18 cellular contexts compared by ENCODE assay signal in genomic region chr1:186234976-186235686, GRCh38.
DNase-seq lines count a peak whose midpoint lies in the region; ATAC-seq, FAIRE-seq and TF ChIP-seq lines count a peak whose summit lies in the region.
"Had no signal": no experiment of that assay in that cellular context is flagged by ENCODE, and none has a peak within 500 bp of the region (broad histone marks: within the 10 kb centered on the region; RNA-seq: fewer than 3 reads in every experiment).

No MANE protein-coding gene starts in this region.

- CTCF ChIA-PET in A549 (lab: Yijun Ruan, JAX) (interaction anchor here (1.3 to 1.4 kb wide), 2 partner anchors 8 to 21 kb away, joined by 3 to 6 read pairs; no protein-coding TSS in a partner anchor), PC-3 (lab: Charles Lee) (no interaction called here)

- no peak for FAIRE-seq in A549 (lab: Jason Lieb, UNC)
- FAIRE-seq: GM12878, GM18507 had no signal

- H2AFZ ChIP-seq in PC-3 (ENCODE audit: low read length), result no peak overlapping the region
- H2AFZ ChIP-seq: GM23338 had no signal

- ATAC-seq in A549 (no peak), PC-3 (no peak), HG03442 (IDR thresholded peaks at IDR 0.05; ENCODE audit: unreplicated experiment) (no peak)
- ATAC-seq: GM12878, GM23338 had no signal

- H3K27me3 Mint-ChIP-seq in nephron progenitor cell (ENCODE audit: low read depth, poor library complexity), result no peaks in the 10 kb centered on the region
- H3K27me3 Mint-ChIP-seq: B cell had no signal

- H3K36me3 Mint-ChIP-seq in nephron progenitor cell (ENCODE audit: low read depth), result no peaks in the 10 kb centered on the region

- WGBS in A549 (ENCODE audit: missing lambda C conversion rate), result 44% methylated on average over 2 of the region's 2 CpGs

- H3K9me2 ChIP-seq in PC-3 (replicated peaks; ENCODE audit: low read length), result no peaks in the 10 kb centered on the region

- no peaks in the 10 kb centered on the region for H3K27me3 ChIP-seq in PC-3 (ENCODE audit: low read length)

- TF ChIP-seq RAD21 in A549 (conservative IDR thresholded peaks at IDR 0.05 in 1 of 2, IDR thresholded peaks at IDR 0.05 in 1 of 2), result no peak

- POLR2A ChIA-PET in A549 (lab: Yijun Ruan, JAX) (no interaction called here), PC-3 (lab: Charles Lee; ENCODE audit: unreplicated experiment) (no interaction called here)

- H4K20me1 ChIP-seq in PC-3 (ENCODE audit: low read length), result no peaks in the 10 kb centered on the region

- no peak overlapping the region for H3K27ac Mint-ChIP-seq in nephron progenitor cell
- H3K27ac Mint-ChIP-seq: B cell; CD4-positive, alpha-beta T cell; GM23338 had no signal

- intact Hi-C loops in PC-3 (cut with micrococcal nuclease), result no loop called here

- H3K36me3 ChIP-seq in PC-3 (ENCODE audit: low read depth, low read length), result no peaks in the 10 kb centered on the region

- H3K4me2 ChIP-seq in A549, result no peak overlapping the region
- H3K4me2 ChIP-seq in PC-3 (ENCODE audit: low read length), result no peak overlapping the region
- H3K4me2 ChIP-seq: GM23338 had no signal

- no peaks in the 10 kb centered on the region for H3K79me2 ChIP-seq in PC-3 (ENCODE audit: low read length)

- no peak overlapping the region for H3K4me3 Mint-ChIP-seq in nephron progenitor cell
- H3K4me3 Mint-ChIP-seq: B cell; CD4-positive, alpha-beta T cell; GM23338 had no signal

- TF ChIP-seq POLR2A in A549 (IDR thresholded peaks at IDR 0.05; ENCODE audit: low read length), result no peak
- TF ChIP-seq POLR2A in erythroblast (IDR thresholded peaks at IDR 0.05; ENCODE audit: low read length), result no peak

- H3K4me3 ChIP-seq in A549 (no peak overlapping the region), PC-3 (ENCODE audit: low read length) (no peak overlapping the region), fibroblast of the aortic adventitia (ENCODE audit: low read depth, low read length) (no peak overlapping the region)
- H3K4me3 ChIP-seq: GM12878, GM23338 had no signal

- TF ChIP-seq CTCF in A549 (IDR thresholded peaks at IDR 0.05) (no peak), PC-3 (conservative IDR thresholded peaks at IDR 0.05; ENCODE audit: low read depth, low read length) (no peak), fibroblast of the aortic adventitia (IDR thresholded peaks at IDR 0.05; ENCODE audit: insufficient read depth, low read length) (no peak), nephron progenitor cell (IDR thresholded peaks at IDR 0.05) (no peak), GM20000 (IDR thresholded peaks at IDR 0.05; ENCODE audit: extremely low read depth, missing control alignments) (no peak)

- H3K27ac ChIP-seq in A549, result peak overlapping the region in 1 of 2 experiments; percentile 32; a peak in 2 of 6 replicates
- H3K27ac ChIP-seq in PC-3 (ENCODE audit: low read length), result no peak overlapping the region

- DNase-seq in A549 (ENCODE audit: low read depth in 1 of 2, low spot score in 1 of 2), result no peak
- DNase-seq in PC-3, result peak; percentile 19
- DNase-seq in erythroblast (lab: John Stamatoyannopoulos, UW), result peak; percentile 12 to 57
- DNase-seq in fibroblast of the aortic adventitia (ENCODE audit: low read depth), result peak; percentile 27
- no peak for DNase-seq in nephron progenitor cell
- DNase-seq in GM20000 (ENCODE audit: low spot score), result no peak
- no peak for DNase-seq in activated T-cell treated with anti-CD3 and anti-CD28 coated beads, Interleukin-2, amount 50 U/mL, for 1 hour
- DNase-seq: C1 segment of cervical spinal cord; Calu3; CD4-positive, alpha-beta T cell; DMS 273 treated with DMSO at 0.1 percent for 48 hours; DMS79; H7 had no signal

- H3K9me3 ChIP-seq in A549, result no peaks in the 10 kb centered on the region
- H3K9me3 ChIP-seq in PC-3 (ENCODE audit: low read length), result no peaks in the 10 kb centered on the region

- TF ChIP-seq EP300 in A549 (IDR thresholded peaks at IDR 0.05), result no peak

- no peaks in the 10 kb centered on the region for H3K4me1 Mint-ChIP-seq in nephron progenitor cell
- H3K4me1 Mint-ChIP-seq: B cell, GM23338 had no signal

- H3K4me1 ChIP-seq in A549 (peaks cover 18% of the 10 kb centered on the region), PC-3 (ENCODE audit: insufficient read depth, low read length) (peaks cover 30% of the 10 kb centered on the region)

- H3K9ac ChIP-seq in PC-3 (ENCODE audit: low read length), result no peak overlapping the region

- no TSS peak for BruUV-seq in PC-3 (replicated peaks; lab: Mats Ljungman, UMichigan)

- no peaks in the 10 kb centered on the region for H3F3A ChIP-seq in PC-3 (ENCODE audit: low read length, unreplicated experiment)

- H3K9me3 Mint-ChIP-seq in nephron progenitor cell, result no peaks in the 10 kb centered on the region
- H3K9me3 Mint-ChIP-seq: CD4-positive, alpha-beta T cell; GM23338 had no signal

TF ChIP-seq in A549, 52 proteins besides CTCF, POLR2A, EP300 and RAD21:
- no peak for TF ChIP-seq EHMT2 (IDR thresholded peaks at IDR 0.05; ENCODE audit: low read depth)
- no peak for TF ChIP-seq ESRRA (IDR thresholded peaks at IDR 0.05; ENCODE audit: borderline replicate concordance, low read length)
- 0 out of 2 replicates have a peak, but pooled peaks have one; percentile 21 for TF ChIP-seq NFE2L2 (conservative IDR thresholded peaks at IDR 0.05; ENCODE audit: low read length)
- no peak for TF ChIP-seq BCL3 (IDR thresholded peaks at IDR 0.05)
- no peak for TF ChIP-seq RNF2 (IDR thresholded peaks at IDR 0.05; ENCODE audit: borderline replicate concordance, low read depth)
- TF ChIP-seq HDAC2 (IDR thresholded peaks at IDR 0.05), result no peak
- TF ChIP-seq, protein P1, sequence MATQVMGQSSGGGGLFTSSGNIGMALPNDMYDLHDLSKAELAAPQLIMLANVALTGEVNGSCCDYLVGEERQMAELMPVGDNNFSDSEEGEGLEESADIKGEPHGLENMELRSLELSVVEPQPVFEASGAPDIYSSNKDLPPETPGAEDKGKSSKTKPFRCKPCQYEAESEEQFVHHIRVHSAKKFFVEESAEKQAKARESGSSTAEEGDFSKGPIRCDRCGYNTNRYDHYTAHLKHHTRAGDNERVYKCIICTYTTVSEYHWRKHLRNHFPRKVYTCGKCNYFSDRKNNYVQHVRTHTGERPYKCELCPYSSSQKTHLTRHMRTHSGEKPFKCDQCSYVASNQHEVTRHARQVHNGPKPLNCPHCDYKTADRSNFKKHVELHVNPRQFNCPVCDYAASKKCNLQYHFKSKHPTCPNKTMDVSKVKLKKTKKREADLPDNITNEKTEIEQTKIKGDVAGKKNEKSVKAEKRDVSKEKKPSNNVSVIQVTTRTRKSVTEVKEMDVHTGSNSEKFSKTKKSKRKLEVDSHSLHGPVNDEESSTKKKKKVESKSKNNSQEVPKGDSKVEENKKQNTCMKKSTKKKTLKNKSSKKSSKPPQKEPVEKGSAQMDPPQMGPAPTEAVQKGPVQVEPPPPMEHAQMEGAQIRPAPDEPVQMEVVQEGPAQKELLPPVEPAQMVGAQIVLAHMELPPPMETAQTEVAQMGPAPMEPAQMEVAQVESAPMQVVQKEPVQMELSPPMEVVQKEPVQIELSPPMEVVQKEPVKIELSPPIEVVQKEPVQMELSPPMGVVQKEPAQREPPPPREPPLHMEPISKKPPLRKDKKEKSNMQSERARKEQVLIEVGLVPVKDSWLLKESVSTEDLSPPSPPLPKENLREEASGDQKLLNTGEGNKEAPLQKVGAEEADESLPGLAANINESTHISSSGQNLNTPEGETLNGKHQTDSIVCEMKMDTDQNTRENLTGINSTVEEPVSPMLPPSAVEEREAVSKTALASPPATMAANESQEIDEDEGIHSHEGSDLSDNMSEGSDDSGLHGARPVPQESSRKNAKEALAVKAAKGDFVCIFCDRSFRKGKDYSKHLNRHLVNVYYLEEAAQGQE (IDR thresholded peaks at IDR 0.05), result no peak
- TF ChIP-seq MAFK (IDR thresholded peaks at IDR 0.05; ENCODE audit: partially characterized antibody), result peak; percentile 88

Comparison
In these comparisons a context has a peak if more than half of its experiments do, and no peak if none do; other contexts are left out.
1. DNase-seq: peak in PC-3 (single experiment), erythroblast (2 of 2) and fibroblast of the aortic adventitia (single experiment); none in A549 (0 of 2), nephron progenitor cell (single experiment), GM20000 (single experiment) and activated T-cell treated with anti-CD3 and anti-CD28 coated beads, Interleukin-2, amount 50 U/mL, for 1 hour (single experiment).